Comparison of ENCODE assay signal across 21 cellular contexts in genomic region chr19:4443966-4444764, GRCh38. TPM values are rescaled to one million over a fixed set of nuclear protein-coding genes. Genes with fewer than 3 reads are reported as not detected.
DNase-seq lines count a peak whose midpoint lies in the region; ATAC-seq and TF ChIP-seq lines count a peak whose summit lies in the region.
"Had no signal": no experiment of that assay in that cellular context is flagged by ENCODE, and none has a peak within 500 bp of the region (broad histone marks: within the 10 kb centered on the region; RNA-seq: fewer than 3 reads in every experiment).

No MANE protein-coding gene starts in this region.

- ATAC-seq in stimulated activated naive CD8-positive, alpha-beta T cell treated with anti-CD3 and anti-CD28 coated beads, Interleukin-15, amount 100 ng/mL, for 72 hours = peak; percentile 16
- ATAC-seq in stimulated activated naive CD8-positive, alpha-beta T cell treated with anti-CD3 and anti-CD28 coated beads, Interleukin-15, Interleukin-2, amounts not matched to agents 100 U/mL and 50 U/mL, for 24 hours = no peak
- ATAC-seq in stimulated activated naive B cell treated with anti-CD40 and anti-IgM and Interleukin-4, amounts not matched to agents 10 μg/mL and 1 μg/mL and 100 μg/mL, for 72 hours (replicated peaks) = peak in 1 of 2 donors; percentile 12
- ATAC-seq: activated naive CD8-positive, alpha-beta T cell treated with anti-CD3 and anti-CD28 coated beads, Interleukin-2, amount 50 U/mL, for 24 hours; left lung had no signal

- CTCF ChIA-PET in RWPE1 (lab: Yijun Ruan, JAX) = interaction anchor here (0.6 kb wide), 2 partner anchors 16 to 59 kb away, joined by 3 read pairs; no protein-coding TSS in a partner anchor

- DNase-seq in stimulated activated naive CD8-positive, alpha-beta T cell treated with anti-CD3 and anti-CD28 coated beads, Interleukin-15, amount 100 ng/mL, for 72 hours = no peak
- no peak for DNase-seq in stimulated activated naive CD8-positive, alpha-beta T cell treated with anti-CD3 and anti-CD28 coated beads, Interleukin-15, Interleukin-2, amounts not matched to agents 100 U/mL and 50 U/mL, for 24 hours
- DNase-seq in RWPE1 (ENCODE audit: low spot score) (no peak), erythroblast (lab: John Stamatoyannopoulos, UW) (no peak), DMS114 treated with DMSO at 0.1 percent for 48 hours (lab: John Stamatoyannopoulos, UW; ENCODE audit: unreplicated experiment) (no peak), iPS-NIHi11 (ENCODE audit: low spot score) (no peak), SK-N-DZ (ENCODE audit: low spot score) (no peak)
- DNase-seq in stimulated activated naive B cell treated with anti-CD40 and anti-IgM and Interleukin-4, amounts not matched to agents 10 μg/mL and 1 μg/mL and 100 μg/mL, for 72 hours = no peak
- DNase-seq: activated CD4-positive, alpha-beta T cell treated with anti-CD3 and anti-CD28 coated beads for 48 hours; activated naive CD8-positive, alpha-beta T cell treated with anti-CD3 and anti-CD28 coated beads, Interleukin-2, amount 50 U/mL, for 24 hours; activated T-cell treated with anti-CD3 and anti-CD28 coated beads, Interleukin-2, amount 50 U/mL, for 48 hours; hypothalamus; left lung; naive B cell; NCI-H1092 treated with DMSO at 0.1 percent for 48 hours; NCI-H1930; NCI-H69; occipital lobe; Peyer's patch; T-helper 2 cell had no signal

- H3K4me1 Mint-ChIP-seq in stimulated activated naive CD8-positive, alpha-beta T cell treated with anti-CD3 and anti-CD28 coated beads, Interleukin-15, amount 100 ng/mL, for 72 hours = peaks cover 9% of the 10 kb centered on the region
- peaks cover 7 to 16% of the 10 kb centered on the region in 2 donors for H3K4me1 Mint-ChIP-seq in stimulated activated naive B cell treated with anti-CD40 and anti-IgM and Interleukin-4, amounts not matched to agents 10 μg/mL and 1 μg/mL and 100 μg/mL, for 72 hours
- H3K4me1 Mint-ChIP-seq: activated naive CD8-positive, alpha-beta T cell treated with anti-CD3 and anti-CD28 coated beads, Interleukin-2, amount 50 U/mL, for 24 hours had no signal

- no peak overlapping the region for H3K4me3 Mint-ChIP-seq in stimulated activated naive CD8-positive, alpha-beta T cell treated with anti-CD3 and anti-CD28 coated beads, Interleukin-15, amount 100 ng/mL, for 72 hours
- no peak overlapping the region for H3K4me3 Mint-ChIP-seq in stimulated activated naive B cell treated with anti-CD40 and anti-IgM and Interleukin-4, amounts not matched to agents 10 μg/mL and 1 μg/mL and 100 μg/mL, for 72 hours
- H3K4me3 Mint-ChIP-seq: activated naive CD8-positive, alpha-beta T cell treated with anti-CD3 and anti-CD28 coated beads, Interleukin-2, amount 50 U/mL, for 24 hours; naive B cell had no signal

- H3K27ac Mint-ChIP-seq in stimulated activated naive CD8-positive, alpha-beta T cell treated with anti-CD3 and anti-CD28 coated beads, Interleukin-15, amount 100 ng/mL, for 72 hours = peak overlapping the region in 1 of 2 donors; percentile 72
- peak overlapping the region; percentile 51 for H3K27ac Mint-ChIP-seq in stimulated activated naive B cell treated with anti-CD40 and anti-IgM and Interleukin-4, amounts not matched to agents 10 μg/mL and 1 μg/mL and 100 μg/mL, for 72 hours
- H3K27ac Mint-ChIP-seq: activated naive CD8-positive, alpha-beta T cell treated with anti-CD3 and anti-CD28 coated beads, Interleukin-2, amount 50 U/mL, for 24 hours had no signal

- peak; percentile 26 for TF ChIP-seq POLR2A in erythroblast (IDR thresholded peaks at IDR 0.05; ENCODE audit: low read length)

- no peaks in the 10 kb centered on the region for H3K9me3 Mint-ChIP-seq in stimulated activated naive CD8-positive, alpha-beta T cell treated with anti-CD3 and anti-CD28 coated beads, Interleukin-15, amount 100 ng/mL, for 72 hours
- H3K9me3 Mint-ChIP-seq in stimulated activated naive B cell treated with anti-CD40 and anti-IgM and Interleukin-4, amounts not matched to agents 10 μg/mL and 1 μg/mL and 100 μg/mL, for 72 hours = no peaks in the 10 kb centered on the region
- H3K9me3 Mint-ChIP-seq: activated naive CD8-positive, alpha-beta T cell treated with anti-CD3 and anti-CD28 coated beads, Interleukin-2, amount 50 U/mL, for 24 hours; naive B cell had no signal

- peak overlapping the region; percentile 58 for H3K27ac ChIP-seq in RWPE1
- H3K27ac ChIP-seq: left lung, Peyer's patch, upper lobe of left lung had no signal

- no peak for TF ChIP-seq CTCF in RWPE1 (conservative IDR thresholded peaks at IDR 0.05; ENCODE audit: low read depth)

- H3K27me3 Mint-ChIP-seq in stimulated activated naive CD8-positive, alpha-beta T cell treated with anti-CD3 and anti-CD28 coated beads, Interleukin-15, amount 100 ng/mL, for 72 hours = no peaks in the 10 kb centered on the region
- no peaks in the 10 kb centered on the region for H3K27me3 Mint-ChIP-seq in stimulated activated naive B cell treated with anti-CD40 and anti-IgM and Interleukin-4, amounts not matched to agents 10 μg/mL and 1 μg/mL and 100 μg/mL, for 72 hours
- H3K27me3 Mint-ChIP-seq: activated naive CD8-positive, alpha-beta T cell treated with anti-CD3 and anti-CD28 coated beads, Interleukin-2, amount 50 U/mL, for 24 hours; naive B cell had no signal

- peaks cover 39 to 44% of the 10 kb centered on the region in 2 donors for H3K36me3 Mint-ChIP-seq in stimulated activated naive B cell treated with anti-CD40 and anti-IgM and Interleukin-4, amounts not matched to agents 10 μg/mL and 1 μg/mL and 100 μg/mL, for 72 hours
- H3K36me3 Mint-ChIP-seq: naive B cell had no signal

- POLR2A ChIA-PET in RWPE1 (lab: Yijun Ruan, JAX; ENCODE audit: low non-redundant PET) = no interaction called here

RNA-seq across cellular contexts. Expression of gene UBXN6, which starts 13.4 kb away (rescaled TPM):
- polyA plus RNA-seq in SK-N-DZ (2014; cell fraction: cytosol; rRNA removed) = 45.3 and 50.1 TPM in 2 replicates
- 41.8 and 100 TPM in 2 replicates for polyA plus RNA-seq in SK-N-DZ (2014; cell fraction: nucleus; rRNA removed)

RNA-seq across cellular contexts. Expression of gene HDGFL2, which starts 27.9 kb away (rescaled TPM):
- polyA plus RNA-seq in SK-N-DZ (2014; cell fraction: cytosol; rRNA removed) = 65.8 and 106 TPM in 2 replicates
- 127 and 128 TPM in 2 replicates for polyA plus RNA-seq in SK-N-DZ (2014; cell fraction: nucleus; rRNA removed)

RNA-seq across cellular contexts. Expression of gene CHAF1A, which starts 41.7 kb away (rescaled TPM):
- 44.2 and 55.5 TPM in 2 replicates for polyA plus RNA-seq in SK-N-DZ (2014; cell fraction: cytosol; rRNA removed)
- 54.0 and 71.2 TPM in 2 replicates for polyA plus RNA-seq in SK-N-DZ (2014; cell fraction: nucleus; rRNA removed)

RNA-seq across cellular contexts. Expression of gene SH3GL1, which starts 43.8 kb away (rescaled TPM):
- polyA plus RNA-seq in SK-N-DZ (2014; cell fraction: cytosol; rRNA removed) = 47.0 and 62.2 TPM in 2 replicates
- 41.5 and 42.2 TPM in 2 replicates for polyA plus RNA-seq in SK-N-DZ (2014; cell fraction: nucleus; rRNA removed)
